ENCODE assay signal across 1 cellular context in genomic region chr19:54454781-54455675, GRCh38.
TF ChIP-seq lines count a peak whose summit lies in the region.

No MANE protein-coding gene starts in this region.

TF ChIP-seq in K562, 482 proteins besides CTCF, POLR2A, EP300 and RAD21:
- TF ChIP-seq POLR2G (IDR thresholded peaks at IDR 0.05; ENCODE audit: low read depth, low read length), result peak; percentile 36
- TF ChIP-seq NR4A1 (CRISPR knock-in tag; IDR thresholded peaks at IDR 0.05), result no peak
- TF ChIP-seq NR4A1 (tag; IDR thresholded peaks at IDR 0.05), result no peak
- TF ChIP-seq RBFOX2 (IDR thresholded peaks at IDR 0.05; ENCODE audit: low read depth, low read length), result peak; percentile 64
